Comparison of ENCODE assay signal across 24 cellular contexts in genomic region chrX:38474543-38474942, GRCh38.
"Had no signal": no experiment of that assay in that cellular context is flagged by ENCODE, and none has a peak within 500 bp of the region (broad histone marks: within the 10 kb centered on the region; RNA-seq: fewer than 3 reads in every experiment).

No MANE protein-coding gene starts in this region.

- ATAC-seq: gastroesophageal sphincter; naive thymus-derived CD8-positive, alpha-beta T cell had no signal

- H3K4me3 ChIP-seq: adrenal gland, cardiac muscle cell, colonic mucosa, gastroesophageal sphincter, right atrium auricular region, spleen, tibial nerve had no signal

- H3K36me3 ChIP-seq: adrenal gland, cardiac muscle cell, colonic mucosa, gastroesophageal sphincter, right atrium auricular region, spleen, tibial nerve had no signal

- H3K79me2 ChIP-seq: parathyroid adenoma had no signal

- H3K4me1 ChIP-seq: adrenal gland, colonic mucosa, gastroesophageal sphincter, parathyroid adenoma, right atrium auricular region, spleen, tibial nerve had no signal

- H3K9me3 ChIP-seq: adrenal gland, colonic mucosa, gastroesophageal sphincter, right atrium auricular region, spleen, tibial nerve had no signal

- H3K9ac ChIP-seq: parathyroid adenoma had no signal

- H2AFZ ChIP-seq: parathyroid adenoma had no signal

- H3K27me3 ChIP-seq: adrenal gland, cardiac muscle cell, colonic mucosa, gastroesophageal sphincter, right atrium auricular region, spleen had no signal

- DNase-seq: activated B cell treated with CpG ODN at 0.5 μM for 24 hours; activated CD4-positive, alpha-beta T cell treated with anti-CD3 and anti-CD28 coated beads, Interleukin-2, amount 50 U/mL, for 1 hour; activated effector memory CD4-positive, alpha-beta T cell treated with anti-CD3 and anti-CD28 coated beads, Interleukin-2, amount 50 U/mL, for 16 hours; activated naive CD4-positive, alpha-beta T cell treated with anti-CD3 and anti-CD28 coated beads for 36 hours; activated naive CD8-positive, alpha-beta T cell treated with anti-CD3 and anti-CD28 coated beads for 36 hours; activated T-cell treated with anti-CD3 and anti-CD28 coated beads for 4 hours; adrenal gland; aorta; cerebellar nuclear complex; colonic mucosa; effector memory CD4-positive, alpha-beta T cell; erythroblast; head of caudate nucleus; hippocampal formation; midbrain; naive thymus-derived CD8-positive, alpha-beta T cell; occipital lobe; spleen; stimulated activated naive CD4-positive, alpha-beta T cell had no signal

- H3K27ac ChIP-seq: adrenal gland, cardiac muscle cell, colonic mucosa, gastroesophageal sphincter, parathyroid adenoma, right atrium auricular region, spleen, tibial nerve had no signal
